Comparison of ENCODE assay signal across 28 cellular contexts in the genomic region with DNA sequence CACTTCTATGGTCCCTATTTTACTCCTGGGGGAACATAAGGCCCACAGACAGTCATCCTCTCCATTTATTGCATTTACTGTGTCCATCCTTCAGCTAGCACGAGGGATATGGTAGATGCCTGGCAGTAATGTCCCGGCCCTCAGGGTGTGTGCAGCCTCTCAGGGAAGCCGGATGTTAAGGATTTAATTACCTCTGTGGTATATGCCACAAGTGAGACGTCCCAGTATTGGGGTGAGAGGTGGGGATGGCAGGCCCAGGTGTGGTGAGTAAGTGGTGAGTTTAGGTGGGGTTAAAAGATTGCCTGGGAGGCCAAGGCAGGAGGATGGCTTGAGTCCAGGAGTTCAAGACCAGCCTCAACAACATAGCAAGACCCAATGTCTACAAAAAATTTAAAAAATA.
DNase-seq lines count a peak whose midpoint lies in the region; FAIRE-seq and TF ChIP-seq lines count a peak whose summit lies in the region.
"Had no signal": no experiment of that assay in that cellular context is flagged by ENCODE, and none has a peak within 500 bp of the region (broad histone marks: within the 10 kb centered on the region; RNA-seq: fewer than 3 reads in every experiment).

No MANE protein-coding gene starts in this region.

- H3K36me3 ChIP-seq in breast epithelium (no peaks in the 10 kb centered on the region), keratinocyte (ENCODE audit: control insufficient read depth in 2 of 2, extremely low read depth in 1 of 2, insufficient read depth in 2 of 2, low read length in 2 of 2) (peaks cover 36 to 60% of the 10 kb centered on the region in 2 experiments)
- H3K36me3 ChIP-seq: MG63, Peyer's patch had no signal

- H3K4me3 ChIP-seq in breast epithelium (no peak overlapping the region), keratinocyte (ENCODE audit: control insufficient read depth in 2 of 3, extremely low read depth in 1 of 3, insufficient read depth in 2 of 3, low read depth in 1 of 3, low read length in 3 of 3) (no peak overlapping the region)
- H3K4me3 ChIP-seq: MG63, Peyer's patch had no signal

- dilution Hi-C loops in keratinocyte (cut with MboI; ENCODE audit: extremely low pct_ligation_motif_present, low sequenced_read_pairs), result no loop called here

- H3K79me2 ChIP-seq in keratinocyte (ENCODE audit: control insufficient read depth, insufficient read depth, low read length), result peaks cover 62% of the 10 kb centered on the region

- H3K9me3 Mint-ChIP-seq in MCF 10A (ENCODE audit: unreplicated experiment), result no peaks in the 10 kb centered on the region
- no peaks in the 10 kb centered on the region for H3K9me3 Mint-ChIP-seq in T-helper 2 cell treated with Interferon-gamma antibody and Interleukin-4, amounts not matched to agents 5 μg/mL and 100 μg/mL, for 36 hours
- H3K9me3 Mint-ChIP-seq: CD8-positive, alpha-beta memory T cell; IgD-negative memory B cell had no signal

- POLR2A ChIA-PET in MCF 10A (lab: Yijun Ruan, JAX), result interaction anchor here (0.6 to 3.4 kb wide), 5 partner anchors 10 to 182 kb away, joined by 3 to 18 read pairs (median 3); no protein-coding TSS in a partner anchor

- peaks cover 22% of the 10 kb centered on the region for H3K4me1 Mint-ChIP-seq in MCF 10A (ENCODE audit: insufficient read depth, unreplicated experiment)
- no peaks in the 10 kb centered on the region for H3K4me1 Mint-ChIP-seq in T-helper 2 cell treated with Interferon-gamma antibody and Interleukin-4, amounts not matched to agents 5 μg/mL and 100 μg/mL, for 36 hours (ENCODE audit: low read depth)
- H3K4me1 Mint-ChIP-seq: IgD-negative memory B cell had no signal

- no peaks in the 10 kb centered on the region for H3K27me3 Mint-ChIP-seq in MCF 10A (ENCODE audit: insufficient read depth, unreplicated experiment)
- H3K27me3 Mint-ChIP-seq in T-helper 2 cell treated with Interferon-gamma antibody and Interleukin-4, amounts not matched to agents 5 μg/mL and 100 μg/mL, for 36 hours (ENCODE audit: low read depth), result no peaks in the 10 kb centered on the region

- no peak overlapping the region for H3K4me3 Mint-ChIP-seq in MCF 10A (ENCODE audit: unreplicated experiment)
- H3K4me3 Mint-ChIP-seq in T-helper 2 cell treated with Interferon-gamma antibody and Interleukin-4, amounts not matched to agents 5 μg/mL and 100 μg/mL, for 36 hours, result no peak overlapping the region
- H3K4me3 Mint-ChIP-seq: CD8-positive, alpha-beta memory T cell; IgD-negative memory B cell had no signal

- TF ChIP-seq CTCF in MCF 10A (IDR thresholded peaks at IDR 0.05; ENCODE audit: unreplicated experiment) (no peak), breast epithelium (IDR thresholded peaks at IDR 0.05) (no peak), keratinocyte (optimal IDR thresholded peaks at IDR 0.05 in 1 of 3, IDR thresholded peaks at IDR 0.05 in 1 of 3, conservative IDR thresholded peaks at IDR 0.05 in 1 of 3; ENCODE audit: extremely low read depth in 1 of 3, insufficient read depth in 2 of 3, low read length in 3 of 3) (no peak)

- H4K20me1 ChIP-seq in keratinocyte (ENCODE audit: control insufficient read depth, extremely low read depth, insufficient read depth, low read length), result peaks cover 11% of the 10 kb centered on the region

- no peak for TF ChIP-seq POLR2A in breast epithelium (IDR thresholded peaks at IDR 0.05)

- CTCF ChIA-PET in MCF 10A (lab: Yijun Ruan, JAX), result interaction anchor here (0.6 to 10.7 kb wide), 12 partner anchors 12 to 174 kb away, joined by 3 to 203 read pairs (median 4); partner anchors contain the start of gene SH3PXD2A

- no TSS peak for BruUV-seq in MCF 10A (replicated peaks; lab: Mats Ljungman, UMichigan)

- no peak overlapping the region for H2AFZ ChIP-seq in keratinocyte (ENCODE audit: control insufficient read depth, low read length)

- no peaks in the 10 kb centered on the region for H3K27me3 ChIP-seq in breast epithelium
- no peaks in the 10 kb centered on the region for H3K27me3 ChIP-seq in keratinocyte (ENCODE audit: control insufficient read depth, extremely low read depth, insufficient read depth, low read length)
- H3K27me3 ChIP-seq: MG63, Peyer's patch had no signal

- H3K4me1 ChIP-seq in breast epithelium, result peaks cover 0 to 10% of the 10 kb centered on the region in 2 donors
- H3K4me1 ChIP-seq in keratinocyte (ENCODE audit: control insufficient read depth, extremely low read depth, insufficient read depth, low read length), result peaks cover 57% of the 10 kb centered on the region

- intact Hi-C loops in MCF 10A (cut with micrococcal nuclease), result loop anchor here (10.0 kb wide), 2 partner anchors 64 to 304 kb away; no protein-coding TSS in a partner anchor
- intact Hi-C loops in breast epithelium (cut with DNase I; ENCODE audit: low total_unique reads), result no loop called here

- no peak overlapping the region for H3K9ac ChIP-seq in keratinocyte (ENCODE audit: control insufficient read depth, extremely low read depth, insufficient read depth, low read length)

- H3K9me3 ChIP-seq in breast epithelium, result no peaks in the 10 kb centered on the region
- no peaks in the 10 kb centered on the region for H3K9me3 ChIP-seq in keratinocyte (ENCODE audit: control insufficient read depth, low read depth, low read length)
- H3K9me3 ChIP-seq: MG63, Peyer's patch had no signal

- peak; percentile 76 for FAIRE-seq in keratinocyte (lab: Jason Lieb, UNC)
- FAIRE-seq: G401.6, GM12892 had no signal

- H3K9me1 ChIP-seq in keratinocyte (ENCODE audit: control insufficient read depth, extremely low read depth, insufficient read depth, low read length), result peaks cover 2% of the 10 kb centered on the region

- H3K27ac ChIP-seq in breast epithelium, result no peak overlapping the region
- peak overlapping the region; percentile 12 for H3K27ac ChIP-seq in angular gyrus (ENCODE audit: low read depth, low read length)
- peak overlapping the region; percentile 8 for H3K27ac ChIP-seq in keratinocyte (ENCODE audit: control insufficient read depth, insufficient read depth, low read length)
- H3K27ac ChIP-seq in temporal lobe (ENCODE audit: low read depth, low read length), result peak overlapping the region; percentile 50
- H3K27ac ChIP-seq: 22Rv1, Peyer's patch had no signal

- no peak for DNase-seq in MCF 10A (ENCODE audit: unreplicated experiment)
- DNase-seq in breast epithelium (ENCODE audit: low spot score in 2 of 2), result no peak
- DNase-seq in keratinocyte (ENCODE audit: low read depth, low spot score), result no peak
- no peak for DNase-seq in T-helper 1 cell
- no peak for DNase-seq in T-helper 2 cell treated with Interferon-gamma antibody and Interleukin-4, amounts not matched to agents 5 μg/mL and 100 μg/mL, for 36 hours (ENCODE audit: low spot score)
- no peak for DNase-seq in 8988T
- DNase-seq: AML-193; C1 segment of cervical spinal cord; Calu3; CD8-positive, alpha-beta memory T cell; DMS153; GOT3; Karpas-422; MG63; NCI-H1048; NCI-H1436; NCI-H187 treated with DMSO at 0.1 percent for 48 hours; NCI-H510A; NCI-H748 treated with DMSO at 0.1 percent for 48 hours; Peyer's patch; SHP77; SW 1271 had no signal

- no peaks in the 10 kb centered on the region for H3K36me3 Mint-ChIP-seq in MCF 10A (ENCODE audit: insufficient read depth, unreplicated experiment)
- no peaks in the 10 kb centered on the region for H3K36me3 Mint-ChIP-seq in T-helper 2 cell treated with Interferon-gamma antibody and Interleukin-4, amounts not matched to agents 5 μg/mL and 100 μg/mL, for 36 hours (ENCODE audit: low read depth)
- H3K36me3 Mint-ChIP-seq: CD8-positive, alpha-beta memory T cell; IgD-negative memory B cell had no signal

- H3K27ac Mint-ChIP-seq in MCF 10A (ENCODE audit: low read depth, unreplicated experiment), result peak overlapping the region; percentile 83
- H3K27ac Mint-ChIP-seq in T-helper 2 cell treated with Interferon-gamma antibody and Interleukin-4, amounts not matched to agents 5 μg/mL and 100 μg/mL, for 36 hours, result no peak overlapping the region
- H3K27ac Mint-ChIP-seq: IgD-negative memory B cell had no signal

- no peak overlapping the region for H3K4me2 ChIP-seq in keratinocyte (ENCODE audit: control insufficient read depth, extremely low read depth, insufficient read depth, low read depth, low read length)

Comparison
In these comparisons a context has a peak if more than half of its experiments do, and no peak if none do; other contexts are left out.
1. H3K27ac ChIP-seq: peak in angular gyrus (single experiment), keratinocyte (single experiment) and temporal lobe (single experiment); none in breast epithelium (0 of 2).